In the genomic region with DNA sequence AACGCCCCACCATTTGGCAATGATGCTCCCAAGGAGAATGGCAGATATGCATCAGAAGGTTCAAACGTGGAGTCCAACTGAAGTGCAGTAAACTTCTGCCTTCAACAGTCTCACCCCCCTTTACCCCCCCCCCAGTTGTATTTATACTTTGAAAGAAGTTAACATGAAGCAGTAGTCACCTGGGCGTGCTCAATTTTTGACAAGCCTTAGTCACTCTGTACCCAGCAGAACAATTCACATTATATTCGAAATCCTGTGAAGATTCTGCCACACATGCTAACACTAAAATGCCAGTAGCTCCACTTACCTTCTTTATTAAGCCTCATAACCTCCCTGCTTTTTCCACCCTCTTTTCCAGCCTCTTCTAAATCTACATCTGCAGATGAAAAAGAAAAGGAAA, we compare ENCODE assay signal across 8 cellular contexts. TPM values are rescaled to one million over a fixed set of nuclear protein-coding genes. Genes with fewer than 3 reads are reported as not detected.
A peak's percentile ranks its signal among the peaks of the same experiment; 100 is the strongest.
DNase-seq lines count a peak whose midpoint lies in the region; ATAC-seq and TF ChIP-seq lines count a peak whose summit lies in the region.

No MANE protein-coding gene starts in this region.

- H2AFZ ChIP-seq in GM23248: peak overlapping the region; percentile 97

- H3K9me3 ChIP-seq in GM23248 (ENCODE audit: low read depth) (no peaks in the 10 kb centered on the region), WERI-Rb-1 (ENCODE audit: severe bottlenecking) (no peaks in the 10 kb centered on the region)

- H4K20me1 ChIP-seq in GM23248 (ENCODE audit: insufficient read depth): no peaks in the 10 kb centered on the region

- ATAC-seq in foreskin keratinocyte (no peak), GM18868 (IDR thresholded peaks at IDR 0.05; ENCODE audit: unreplicated experiment) (no peak)

- peak; percentile 55 for DNase-seq in GM23248
- no peak for DNase-seq in WERI-Rb-1
- no peak for DNase-seq in foreskin keratinocyte
- no peak for DNase-seq in retinal pigment epithelial cell (ENCODE audit: low read depth)
- DNase-seq in DMS114 treated with DMSO at 0.1 percent for 48 hours (lab: John Stamatoyannopoulos, UW; ENCODE audit: unreplicated experiment): no peak
- DNase-seq in SW480 (ENCODE audit: low spot score): no peak
- no peak for DNase-seq in GOT3 (lab: John Stamatoyannopoulos, UW)

- no peaks in the 10 kb centered on the region for H3K9me2 ChIP-seq in GM23248 (ENCODE audit: insufficient read depth)

- H3K9ac ChIP-seq in GM23248: peak overlapping the region; percentile 99

- H3K27me3 ChIP-seq in GM23248 (replicated peaks; ENCODE audit: insufficient read depth): no peaks in the 10 kb centered on the region
- H3K27me3 ChIP-seq in WERI-Rb-1 (ENCODE audit: insufficient read depth, low read depth, severe bottlenecking): peaks cover 12% of the 10 kb centered on the region
- no peaks in the 10 kb centered on the region for H3K27me3 ChIP-seq in foreskin keratinocyte

- H3K79me2 ChIP-seq in GM23248 (ENCODE audit: insufficient read depth): peaks cover 33% of the 10 kb centered on the region

- peak overlapping the region; percentile 88 for H3K27ac ChIP-seq in GM23248
- no peak overlapping the region; the same call in 1 of the 2 replicates for H3K27ac ChIP-seq in WERI-Rb-1
- peak overlapping the region; percentile 89 for H3K27ac ChIP-seq in foreskin keratinocyte

- peaks cover 12% of the 10 kb centered on the region; the same call in 1 of the 2 replicates for H3K4me1 ChIP-seq in GM23248 (ENCODE audit: insufficient read depth)
- peaks cover 8% of the 10 kb centered on the region for H3K4me1 ChIP-seq in foreskin keratinocyte

- WGBS in GM23248 (ENCODE audit: low coverage in 1 of 2, low lambda C conversion rate in 2 of 2, missing lambda C conversion rate in 2 of 2), 2 experiments: 21% methylated on average over 4 of the region's 4 CpGs

- H3K4me2 ChIP-seq in GM23248 (ENCODE audit: unreplicated experiment): peak overlapping the region; percentile 95

- TF ChIP-seq CTCF in WERI-Rb-1 (IDR thresholded peaks at IDR 0.05; ENCODE audit: low read depth, low read length) (no peak), foreskin keratinocyte (conservative IDR thresholded peaks at IDR 0.05) (no peak), retinal pigment epithelial cell (conservative IDR thresholded peaks at IDR 0.05; ENCODE audit: low read depth, low read length) (no peak)

- H3K36me3 ChIP-seq in GM23248 (ENCODE audit: low read depth) (no peaks in the 10 kb centered on the region), WERI-Rb-1 (no peaks in the 10 kb centered on the region)

- peak overlapping the region; percentile 98 for H3K4me3 ChIP-seq in GM23248
- peak overlapping the region; percentile 95 for H3K4me3 ChIP-seq in WERI-Rb-1 (ENCODE audit: low read depth, low read length)
- H3K4me3 ChIP-seq in retinal pigment epithelial cell (ENCODE audit: low read length): peak overlapping the region; percentile 95

- no peaks in the 10 kb centered on the region for H3F3A ChIP-seq in GM23248 (ENCODE audit: insufficient read depth)

- in situ Hi-C loops in GM23248 (cut with MboI): no loop called here

RNA-seq across cellular contexts. Expression of a gene that starts 0.9 kb away (rescaled TPM):
- 3.4 and 3.7 TPM in 2 replicates for total RNA-seq in GM23248 (2014; rRNA removed; shearing (Covaris generic))
- polyA plus RNA-seq in GM23248 (2016; fragmentation: Nextera tagmentation; extraction: Ambion mirVana) (4.5 and 4.9 TPM in 2 replicates), foreskin keratinocyte (2.8 and 4.1 TPM in 2 replicates)
- 5.5 and 6.7 TPM in 2 replicates for total RNA-seq in foreskin keratinocyte
